In the genomic region with DNA sequence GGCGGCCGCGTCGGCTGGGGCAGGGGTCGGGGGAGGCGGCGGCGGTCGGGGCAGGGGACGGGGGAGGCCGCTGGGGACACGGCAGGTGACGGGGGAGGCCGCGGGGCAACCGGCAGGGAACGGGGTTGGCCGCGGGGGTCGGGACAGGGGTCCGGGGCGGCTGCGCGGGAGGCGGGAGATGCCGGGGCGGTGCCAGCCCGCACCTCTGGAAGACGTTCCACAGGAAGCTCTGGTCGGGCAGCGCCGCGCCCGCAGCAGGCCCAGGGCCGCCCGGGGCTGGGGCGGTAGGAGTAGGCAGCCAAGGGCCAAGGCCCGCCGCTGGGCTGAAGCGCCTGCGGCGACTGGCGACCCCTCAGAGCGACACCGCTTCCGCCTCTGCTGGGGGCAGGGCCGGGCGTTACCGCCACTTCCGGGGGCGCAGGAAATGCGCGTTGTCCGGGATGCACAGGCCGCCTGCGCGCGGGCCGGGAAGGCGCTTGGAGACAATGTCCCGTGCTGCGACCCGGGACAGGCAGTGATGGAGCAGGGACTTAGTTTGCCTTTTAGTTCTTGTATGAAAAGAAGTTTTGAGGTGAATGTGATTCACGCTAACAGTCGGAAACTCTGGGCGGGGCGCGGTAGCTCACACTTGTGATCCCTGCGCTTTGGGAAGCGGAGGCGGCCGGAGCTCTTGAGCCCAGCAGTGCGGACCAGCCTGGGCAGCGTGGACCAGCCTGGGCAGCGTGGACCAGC, we compare ENCODE assay signal across 1 cellular context.
TF ChIP-seq lines count a peak whose summit lies in the region.

No MANE protein-coding gene starts in this region.

TF ChIP-seq in GM12878, 131 proteins besides CTCF, POLR2A, EP300 and RAD21 (continued from another document):
- TF ChIP-seq, protein P1, sequence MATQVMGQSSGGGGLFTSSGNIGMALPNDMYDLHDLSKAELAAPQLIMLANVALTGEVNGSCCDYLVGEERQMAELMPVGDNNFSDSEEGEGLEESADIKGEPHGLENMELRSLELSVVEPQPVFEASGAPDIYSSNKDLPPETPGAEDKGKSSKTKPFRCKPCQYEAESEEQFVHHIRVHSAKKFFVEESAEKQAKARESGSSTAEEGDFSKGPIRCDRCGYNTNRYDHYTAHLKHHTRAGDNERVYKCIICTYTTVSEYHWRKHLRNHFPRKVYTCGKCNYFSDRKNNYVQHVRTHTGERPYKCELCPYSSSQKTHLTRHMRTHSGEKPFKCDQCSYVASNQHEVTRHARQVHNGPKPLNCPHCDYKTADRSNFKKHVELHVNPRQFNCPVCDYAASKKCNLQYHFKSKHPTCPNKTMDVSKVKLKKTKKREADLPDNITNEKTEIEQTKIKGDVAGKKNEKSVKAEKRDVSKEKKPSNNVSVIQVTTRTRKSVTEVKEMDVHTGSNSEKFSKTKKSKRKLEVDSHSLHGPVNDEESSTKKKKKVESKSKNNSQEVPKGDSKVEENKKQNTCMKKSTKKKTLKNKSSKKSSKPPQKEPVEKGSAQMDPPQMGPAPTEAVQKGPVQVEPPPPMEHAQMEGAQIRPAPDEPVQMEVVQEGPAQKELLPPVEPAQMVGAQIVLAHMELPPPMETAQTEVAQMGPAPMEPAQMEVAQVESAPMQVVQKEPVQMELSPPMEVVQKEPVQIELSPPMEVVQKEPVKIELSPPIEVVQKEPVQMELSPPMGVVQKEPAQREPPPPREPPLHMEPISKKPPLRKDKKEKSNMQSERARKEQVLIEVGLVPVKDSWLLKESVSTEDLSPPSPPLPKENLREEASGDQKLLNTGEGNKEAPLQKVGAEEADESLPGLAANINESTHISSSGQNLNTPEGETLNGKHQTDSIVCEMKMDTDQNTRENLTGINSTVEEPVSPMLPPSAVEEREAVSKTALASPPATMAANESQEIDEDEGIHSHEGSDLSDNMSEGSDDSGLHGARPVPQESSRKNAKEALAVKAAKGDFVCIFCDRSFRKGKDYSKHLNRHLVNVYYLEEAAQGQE (IDR thresholded peaks at IDR 0.05; ENCODE audit: low read depth, low read length) = no peak
- TF ChIP-seq, protein P2, sequence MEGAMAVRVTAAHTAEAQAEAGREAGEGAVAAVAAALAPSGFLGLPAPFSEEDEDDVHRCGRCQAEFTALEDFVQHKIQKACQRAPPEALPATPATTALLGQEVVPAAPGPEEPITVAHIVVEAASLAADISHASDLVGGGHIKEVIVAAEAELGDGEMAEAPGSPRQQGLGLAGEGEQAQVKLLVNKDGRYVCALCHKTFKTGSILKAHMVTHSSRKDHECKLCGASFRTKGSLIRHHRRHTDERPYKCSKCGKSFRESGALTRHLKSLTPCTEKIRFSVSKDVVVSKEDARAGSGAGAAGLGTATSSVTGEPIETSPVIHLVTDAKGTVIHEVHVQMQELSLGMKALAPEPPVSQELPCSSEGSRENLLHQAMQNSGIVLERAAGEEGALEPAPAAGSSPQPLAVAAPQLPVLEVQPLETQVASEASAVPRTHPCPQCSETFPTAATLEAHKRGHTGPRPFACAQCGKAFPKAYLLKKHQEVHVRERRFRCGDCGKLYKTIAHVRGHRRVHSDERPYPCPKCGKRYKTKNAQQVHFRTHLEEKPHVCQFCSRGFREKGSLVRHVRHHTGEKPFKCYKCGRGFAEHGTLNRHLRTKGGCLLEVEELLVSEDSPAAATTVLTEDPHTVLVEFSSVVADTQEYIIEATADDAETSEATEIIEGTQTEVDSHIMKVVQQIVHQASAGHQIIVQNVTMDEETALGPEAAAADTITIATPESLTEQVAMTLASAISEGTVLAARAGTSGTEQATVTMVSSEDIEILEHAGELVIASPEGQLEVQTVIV (IDR thresholded peaks at IDR 0.05; ENCODE audit: borderline replicate concordance, partially characterized antibody) = peak; percentile 41
- no peak for TF ChIP-seq ATF7 (IDR thresholded peaks at IDR 0.05; ENCODE audit: low read depth)
- peak; percentile 60; the same call in 1 of the 2 replicates for TF ChIP-seq MXI1 (IDR thresholded peaks at IDR 0.05; ENCODE audit: low read depth, low read length)
